In the genomic region with DNA sequence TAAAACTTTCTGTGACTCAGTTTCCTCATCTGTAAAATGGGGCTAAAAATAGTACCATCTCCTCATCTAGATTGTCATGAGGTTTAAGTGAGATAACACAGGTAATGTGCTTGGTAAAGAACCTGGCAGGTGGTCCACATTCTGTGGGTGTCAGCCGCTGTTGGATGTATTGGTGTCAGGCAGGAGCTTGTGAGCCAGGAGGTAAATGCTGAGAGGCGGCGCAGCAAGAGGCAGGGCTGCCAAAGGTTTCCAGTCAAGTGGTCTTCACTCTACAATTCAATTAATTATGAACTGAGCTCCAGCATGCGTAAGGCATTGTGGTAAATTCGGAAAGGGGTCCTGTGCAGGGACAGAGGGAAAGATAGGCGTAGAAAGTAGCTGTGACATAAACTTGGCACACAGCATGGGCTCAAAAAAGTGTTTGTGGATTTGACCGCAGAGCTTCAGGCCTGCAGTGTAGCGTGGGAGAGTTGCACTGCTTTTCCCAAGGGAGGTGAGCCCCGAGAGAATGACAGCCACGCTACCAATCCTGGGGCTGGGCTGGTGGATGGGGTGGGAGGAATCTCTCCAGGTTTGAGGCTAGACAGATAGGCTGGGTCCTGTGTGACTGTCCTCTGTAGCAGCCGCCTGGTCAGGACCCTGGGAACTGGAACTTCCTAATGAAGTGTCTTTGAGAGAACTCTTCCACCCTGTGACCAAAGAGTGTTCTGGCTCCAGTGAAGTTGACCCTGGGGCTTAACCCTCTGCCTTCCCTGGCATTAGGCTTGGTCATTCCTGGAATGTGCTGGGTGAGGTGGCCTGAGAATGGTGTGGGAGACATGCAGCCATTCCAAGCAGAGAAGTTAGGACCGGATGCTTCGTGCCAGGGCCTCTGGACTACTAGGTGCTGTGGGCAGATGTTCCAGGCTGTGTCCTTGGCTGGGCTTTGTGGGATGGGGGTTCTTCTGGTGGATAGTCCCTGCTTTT, we compare ENCODE assay signal across 15 cellular contexts.
A peak's percentile ranks its signal among the peaks of the same experiment; 100 is the strongest.
DNase-seq lines count a peak whose midpoint lies in the region; ATAC-seq and TF ChIP-seq lines count a peak whose summit lies in the region.
"Had no signal": no experiment of that assay in that cellular context is flagged by ENCODE, and none has a peak within 500 bp of the region (broad histone marks: within the 10 kb centered on the region; RNA-seq: fewer than 3 reads in every experiment).

No MANE protein-coding gene starts in this region.

- TF ChIP-seq POLR2A in heart left ventricle (IDR thresholded peaks at IDR 0.05) = no peak

- H3K4me3 ChIP-seq in astrocyte of the cerebellum (ENCODE audit: low read depth, low read length) (no peak overlapping the region), heart left ventricle (no peak overlapping the region), colonic mucosa (no peak overlapping the region)
- H3K4me3 ChIP-seq: right lobe of liver had no signal

- H3K9ac ChIP-seq in colonic mucosa (ENCODE audit: low read depth in 2 of 2, low read length in 2 of 2) = no peak overlapping the region

- intact Hi-C loops in heart left ventricle (cut with DNase I) = loop anchor here in 1 of 10 donors (2.0 kb wide), 1 partner anchor 57 kb away; no protein-coding TSS in a partner anchor
- intact Hi-C loops in posterior vena cava (cut with DNase I) = no loop called here
- intact Hi-C loops in colonic mucosa (cut with DNase I) = no loop called here

- H3K27ac ChIP-seq in heart left ventricle (peak overlapping the region in 10 of 12 donors; percentile 14 to 77 (median 30)), colonic mucosa (no peak overlapping the region)
- H3K27ac ChIP-seq: right lobe of liver, WERI-Rb-1 had no signal

- ATAC-seq in GM18868 (IDR thresholded peaks at IDR 0.05; ENCODE audit: unreplicated experiment) = peak; percentile 56
- peak in 3 of 4 donors; percentile 25 to 35 (median 35) for ATAC-seq in heart left ventricle
- no peak for ATAC-seq in HG02571 (IDR thresholded peaks at IDR 0.05; ENCODE audit: unreplicated experiment)
- ATAC-seq: SK-N-SH treated with all-trans-retinoic acid at 6 μM for 48 hours had no signal

- H3K9me3 ChIP-seq in heart left ventricle = no peaks in the 10 kb centered on the region
- H3K9me3 ChIP-seq in colonic mucosa = no peaks in the 10 kb centered on the region
- H3K9me3 ChIP-seq: right lobe of liver had no signal

- in situ Hi-C loops in astrocyte of the cerebellum (cut with HindIII; ENCODE audit: low sequenced_read_pairs) = no loop called here

- peaks cover 0 to 56% (median 28%) of the 10 kb centered on the region in 12 donors for H3K4me1 ChIP-seq in heart left ventricle
- no peaks in the 10 kb centered on the region for H3K4me1 ChIP-seq in colonic mucosa
- H3K4me1 ChIP-seq: right lobe of liver had no signal

- H3K27me3 ChIP-seq in heart left ventricle = no peaks in the 10 kb centered on the region
- H3K27me3 ChIP-seq in colonic mucosa = no peaks in the 10 kb centered on the region
- H3K27me3 ChIP-seq: right lobe of liver had no signal

- no peaks in the 10 kb centered on the region for H3K36me3 ChIP-seq in heart left ventricle
- H3K36me3 ChIP-seq in colonic mucosa = no peaks in the 10 kb centered on the region
- H3K36me3 ChIP-seq: right lobe of liver, WERI-Rb-1 had no signal

- 51 to 71% (median 56%) methylated on average over 11 to 13 of the region's 13 CpGs for WGBS in heart left ventricle, 4 donors

- DNase-seq in astrocyte of the cerebellum (ENCODE audit: low read depth) = peak; percentile 24
- peak in 4 of 5 donors; percentile 51 to 70 (median 58) for DNase-seq in heart left ventricle
- DNase-seq in posterior vena cava (ENCODE audit: low spot score) = peak; percentile 69
- DNase-seq in inferior parietal cortex (ENCODE audit: extremely low spot score) = no peak
- DNase-seq in SHP77 (lab: John Stamatoyannopoulos, UW) = no peak
- DNase-seq in colonic mucosa = no peak
- DNase-seq: activated naive CD4-positive, alpha-beta T cell treated with anti-CD3 and anti-CD28 coated beads, Interleukin-2, amount 50 U/mL, for 16 hours; DND-41; foreskin fibroblast; NCI-H2081 treated with DMSO at 0.1 percent for 48 hours; right lobe of liver; WERI-Rb-1 had no signal

- TF ChIP-seq CTCF in astrocyte of the cerebellum (IDR thresholded peaks at IDR 0.05; ENCODE audit: low read depth, low read length, missing control alignments) (no peak), heart left ventricle (IDR thresholded peaks at IDR 0.05) (no peak), colonic mucosa (IDR thresholded peaks at IDR 0.05) (no peak)

Comparison
In these comparisons a context has a peak if more than half of its experiments do, and no peak if none do; other contexts are left out.
1. DNase-seq: peak in astrocyte of the cerebellum (single experiment), heart left ventricle (4 of 5) and posterior vena cava (single experiment); none in inferior parietal cortex (single experiment), SHP77 (0 of 2) and colonic mucosa (single experiment).